In the genomic region with DNA sequence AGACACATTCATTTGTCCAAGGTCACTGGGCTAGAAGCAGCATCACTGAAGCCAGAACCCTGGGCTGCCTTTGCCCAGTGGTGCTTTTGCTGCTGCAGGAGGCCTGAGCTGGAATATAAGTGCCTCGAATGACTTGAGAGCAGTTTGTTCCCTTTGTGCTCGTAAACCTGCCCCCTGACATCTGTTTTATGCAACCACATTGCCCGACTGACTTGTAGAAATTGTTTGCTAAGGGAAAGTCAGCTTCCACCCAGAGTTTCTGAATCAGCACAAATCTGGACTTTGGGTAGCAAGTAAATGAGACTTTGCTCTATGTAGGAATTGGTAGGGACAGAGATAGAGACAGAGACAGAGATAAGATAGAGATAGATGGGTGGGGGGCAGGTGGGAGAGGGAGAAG, we compare ENCODE assay signal across 31 cellular contexts. TPM values are rescaled to one million over a fixed set of nuclear protein-coding genes. Genes with fewer than 3 reads are reported as not detected.
DNase-seq lines count a peak whose midpoint lies in the region; ATAC-seq and TF ChIP-seq lines count a peak whose summit lies in the region.
"Had no signal": no experiment of that assay in that cellular context is flagged by ENCODE, and none has a peak within 500 bp of the region (broad histone marks: within the 10 kb centered on the region; RNA-seq: fewer than 3 reads in every experiment).

No MANE protein-coding gene starts in this region.

- no peaks in the 10 kb centered on the region for H3K27me3 ChIP-seq in MM.1S (replicated peaks; ENCODE audit: insufficient read depth, low read length)
- H3K27me3 ChIP-seq in body of pancreas, result no peaks in the 10 kb centered on the region
- H3K27me3 ChIP-seq in right lobe of liver, result no peaks in the 10 kb centered on the region
- H3K27me3 ChIP-seq: BLaER1, breast epithelium, tibial nerve had no signal

- intact Hi-C loops in body of pancreas (cut with DNase I), result no loop called here
- intact Hi-C loops in right lobe of liver (cut with DNase I), result no loop called here

- no peaks in the 10 kb centered on the region for H3F3A ChIP-seq in MM.1S (ENCODE audit: insufficient read depth, low read length)

- H2AFZ ChIP-seq in MM.1S (ENCODE audit: low read length), result no peak overlapping the region
- H2AFZ ChIP-seq: GM23248 had no signal

- 40 to 47% methylated on average over 3 of the region's 3 CpGs for WGBS in body of pancreas, 2 donors
- WGBS in right lobe of liver (ENCODE audit: insufficient coverage, low coverage, low lambda C conversion rate, missing lambda C conversion rate), result 16% methylated on average over 3 of the region's 3 CpGs

- no peak overlapping the region for H3K4me2 ChIP-seq in MM.1S (ENCODE audit: low read depth, low read length)
- H3K4me2 ChIP-seq: BLaER1 had no signal

- H3K4me1 ChIP-seq in MM.1S (ENCODE audit: low read length), result peaks cover 21% of the 10 kb centered on the region
- H3K4me1 ChIP-seq in body of pancreas, result no peaks in the 10 kb centered on the region
- peaks cover 0 to 16% (median 0%) of the 10 kb centered on the region in 4 donors for H3K4me1 ChIP-seq in right lobe of liver
- H3K4me1 ChIP-seq: breast epithelium, stomach had no signal

- no peak overlapping the region for H3K9ac ChIP-seq in MM.1S (ENCODE audit: low read length)
- H3K9ac ChIP-seq: BLaER1, GM23248 had no signal

- TF ChIP-seq POLR2A in body of pancreas (IDR thresholded peaks at IDR 0.05) (no peak), right lobe of liver (IDR thresholded peaks at IDR 0.05) (no peak)

- H3K79me2 ChIP-seq in MM.1S (ENCODE audit: low read length), result no peaks in the 10 kb centered on the region

- H3K4me3 ChIP-seq in MM.1S (ENCODE audit: low read length), result no peak overlapping the region
- H3K4me3 ChIP-seq in body of pancreas, result no peak overlapping the region
- H3K4me3 ChIP-seq in right lobe of liver, result no peak overlapping the region
- H3K4me3 ChIP-seq: BLaER1, breast epithelium, GM23248, lung, SK-N-MC, stomach, tibial nerve had no signal

- no peaks in the 10 kb centered on the region for H4K20me1 ChIP-seq in MM.1S (ENCODE audit: insufficient read depth, low read length)
- H4K20me1 ChIP-seq: BLaER1 had no signal

- ATAC-seq in body of pancreas (peak; percentile 47), right lobe of liver (peak; percentile 29 to 90 (median 50)), HG03521 (IDR thresholded peaks at IDR 0.05; ENCODE audit: unreplicated experiment) (no peak)

- DNase-seq in MM.1S (peak; percentile 33), body of pancreas (peak in 3 of 4 donors; percentile 18 to 35 (median 20)), right lobe of liver (no peak), substantia nigra (lab: John Stamatoyannopoulos, UW) (no peak), EL (no peak), dermis blood vessel endothelial cell (no peak)
- DNase-seq: activated CD4-positive, alpha-beta memory T cell treated with anti-CD3 and anti-CD28 coated beads for 36 hours; activated CD4-positive, CD25-positive, alpha-beta regulatory T cell treated with anti-CD3 and anti-CD28 coated beads, Interleukin-2, amount 50 U/mL, for 72 hours; activated CD8-positive, alpha-beta memory T cell treated with anti-CD3 and anti-CD28 coated beads, Interleukin-2, amount 50 U/mL, for 4 hours; activated naive CD4-positive, alpha-beta T cell treated with anti-CD3 and anti-CD28 coated beads, Interleukin-2, amount 50 U/mL, for 16 hours; amygdala; COR-L47; DMS79; effector CD4-positive, alpha-beta T cell; glutamatergic neuron; GM23248; Karpas-422; NCI-H1048; NCI-H1930; NCI-H774; stimulated activated CD8-positive, alpha-beta memory T cell treated with anti-CD3 and anti-CD28 coated beads, Interleukin-4, amount 100 ng/mL, for 48 hours; stomach had no signal

- no peaks in the 10 kb centered on the region for H3K9me2 ChIP-seq in MM.1S (replicated peaks; ENCODE audit: insufficient read depth, low read length)

- H3K9me3 ChIP-seq in MM.1S (replicated peaks; ENCODE audit: insufficient read depth, low read length) (no peaks in the 10 kb centered on the region), body of pancreas (no peaks in the 10 kb centered on the region), right lobe of liver (no peaks in the 10 kb centered on the region)
- H3K9me3 ChIP-seq: BLaER1, breast epithelium, stomach, tibial nerve had no signal

- H3K27ac ChIP-seq in MM.1S (ENCODE audit: low read length) (no peak overlapping the region), body of pancreas (peak overlapping the region in 1 of 4 donors; percentile 39), right lobe of liver (no peak overlapping the region), substantia nigra (ENCODE audit: low read depth, low read length, poor library complexity, severe bottlenecking) (peak overlapping the region; percentile 46)
- H3K27ac ChIP-seq: BLaER1, breast epithelium, epithelial cell of prostate, GM23248, HL-60, SK-N-MC, stomach had no signal

- no peaks in the 10 kb centered on the region for H3K36me3 ChIP-seq in MM.1S (replicated peaks; ENCODE audit: insufficient read depth, low read length)
- no peaks in the 10 kb centered on the region for H3K36me3 ChIP-seq in body of pancreas (replicated peaks in 1 of 2; ENCODE audit: insufficient read depth in 1 of 2, low read depth in 2 of 2)
- H3K36me3 ChIP-seq in right lobe of liver, result no peaks in the 10 kb centered on the region
- H3K36me3 ChIP-seq: BLaER1, breast epithelium, stomach, tibial nerve had no signal

- no peak for TF ChIP-seq CTCF in MM.1S (IDR thresholded peaks at IDR 0.05; ENCODE audit: low read length)
- no peak for TF ChIP-seq CTCF in body of pancreas (IDR thresholded peaks at IDR 0.05)
- no peak for TF ChIP-seq CTCF in right lobe of liver (IDR thresholded peaks at IDR 0.05)

RNA-seq across cellular contexts. Expression of a gene that starts 23.1 kb away (rescaled TPM):
- 1 to 10 TPM; 1.0 to 3.6 TPM for total RNA-seq in body of pancreas
- total RNA-seq in right lobe of liver, result under 1 TPM in 1 of 6 experiments, not detected in 5; 0.29 TPM
- 0.33 and 2.2 TPM in 2 replicates for total RNA-seq in dermis blood vessel endothelial cell
- total RNA-seq: activated T-helper 1 cell treated with anti-CD3 and anti-CD28 coated beads, Interleukin-12 subunit alpha, Interleukin-12 subunit beta, Interleukin-2, Interleukin-4 antibody, amounts not matched to agents 30 ng/mL and 10 ng/mL and 1 ng/mL, durations not matched to agents 14 hours and 24 hours and 36 hours; GM23248 had no signal

Comparison
In these comparisons a context has a peak if more than half of its experiments do, and no peak if none do; other contexts are left out.
1. DNase-seq: peak in MM.1S (single experiment) and body of pancreas (3 of 4); none in right lobe of liver (0 of 3), substantia nigra (0 of 49), EL (single experiment) and dermis blood vessel endothelial cell (single experiment).